ENCODE assay signal across 26 cellular contexts in genomic region chr10:130957978-130958377, GRCh38.
DNase-seq lines count a peak whose midpoint lies in the region; ATAC-seq and TF ChIP-seq lines count a peak whose summit lies in the region.
"Had no signal": no experiment of that assay in that cellular context is flagged by ENCODE, and none has a peak within 500 bp of the region (broad histone marks: within the 10 kb centered on the region; RNA-seq: fewer than 3 reads in every experiment).

No MANE protein-coding gene starts in this region.

- no peak overlapping the region for H3K27ac Mint-ChIP-seq in activated CD8-positive, alpha-beta memory T cell treated with anti-CD3 and anti-CD28 coated beads, Interleukin-2, amount 10 ng/mL, durations not matched to agents 7 days and 5 days
- H3K27ac Mint-ChIP-seq in endodermal cell: no peak overlapping the region
- H3K27ac Mint-ChIP-seq: CD14-positive monocyte; CD4-positive, alpha-beta memory T cell; CD4-positive, CD25-positive, alpha-beta regulatory T cell; CD8-positive, alpha-beta memory T cell had no signal

- H3K4me1 ChIP-seq in endodermal cell (ENCODE audit: control insufficient read depth, insufficient read depth, low read length): no peaks in the 10 kb centered on the region
- H3K4me1 ChIP-seq: BE2C had no signal

- H3K27ac ChIP-seq in endodermal cell (ENCODE audit: low read depth, low read length): no peak overlapping the region
- H3K27ac ChIP-seq: BLaER1 had no signal

- no peak for ATAC-seq in activated CD8-positive, alpha-beta memory T cell treated with anti-CD3 and anti-CD28 coated beads, Interleukin-2, amount 10 ng/mL, durations not matched to agents 7 days and 5 days
- ATAC-seq in HG03521 (IDR thresholded peaks at IDR 0.05; ENCODE audit: unreplicated experiment) (no peak), GM18498 (IDR thresholded peaks at IDR 0.05; ENCODE audit: unreplicated experiment) (no peak)
- ATAC-seq: GM12878 had no signal

- H3K36me3 Mint-ChIP-seq in activated CD8-positive, alpha-beta memory T cell treated with anti-CD3 and anti-CD28 coated beads, Interleukin-2, amount 10 ng/mL, durations not matched to agents 7 days and 5 days: no peaks in the 10 kb centered on the region
- no peaks in the 10 kb centered on the region for H3K36me3 Mint-ChIP-seq in endodermal cell (ENCODE audit: low read depth)
- H3K36me3 Mint-ChIP-seq: CD14-positive monocyte; CD4-positive, alpha-beta memory T cell; CD4-positive, CD25-positive, alpha-beta regulatory T cell; CD8-positive, alpha-beta memory T cell had no signal

- CTCF ChIA-PET in activated CD8-positive, alpha-beta memory T cell treated with anti-CD3 and anti-CD28 coated beads, Interleukin-2, amount 10 ng/mL, durations not matched to agents 7 days and 5 days (lab: Charles Lee): interaction anchor here (1.2 kb wide), 1 partner anchor 12 kb away, joined by 3 read pairs; no protein-coding TSS in a partner anchor

- H3K27me3 Mint-ChIP-seq in activated CD8-positive, alpha-beta memory T cell treated with anti-CD3 and anti-CD28 coated beads, Interleukin-2, amount 10 ng/mL, durations not matched to agents 7 days and 5 days: no peaks in the 10 kb centered on the region
- H3K27me3 Mint-ChIP-seq in endodermal cell (ENCODE audit: insufficient read depth): no peaks in the 10 kb centered on the region
- H3K27me3 Mint-ChIP-seq: CD4-positive, alpha-beta memory T cell; CD4-positive, CD25-positive, alpha-beta regulatory T cell; CD8-positive, alpha-beta memory T cell had no signal

- H3K4me3 ChIP-seq in endodermal cell (ENCODE audit: low read length): no peak overlapping the region
- H3K4me3 ChIP-seq: BLaER1, GM12878 had no signal

- no peak overlapping the region for H3K4me3 Mint-ChIP-seq in activated CD8-positive, alpha-beta memory T cell treated with anti-CD3 and anti-CD28 coated beads, Interleukin-2, amount 10 ng/mL, durations not matched to agents 7 days and 5 days
- no peak overlapping the region for H3K4me3 Mint-ChIP-seq in endodermal cell
- H3K4me3 Mint-ChIP-seq: CD14-positive monocyte; CD4-positive, alpha-beta memory T cell; CD4-positive, CD25-positive, alpha-beta regulatory T cell; CD8-positive, alpha-beta memory T cell had no signal

- H3K4me1 Mint-ChIP-seq in activated CD8-positive, alpha-beta memory T cell treated with anti-CD3 and anti-CD28 coated beads, Interleukin-2, amount 10 ng/mL, durations not matched to agents 7 days and 5 days: no peaks in the 10 kb centered on the region
- H3K4me1 Mint-ChIP-seq in endodermal cell: no peaks in the 10 kb centered on the region
- H3K4me1 Mint-ChIP-seq: CD14-positive monocyte; CD4-positive, alpha-beta memory T cell; CD4-positive, CD25-positive, alpha-beta regulatory T cell; CD8-positive, alpha-beta memory T cell had no signal

- DNase-seq in activated CD8-positive, alpha-beta memory T cell treated with anti-CD3 and anti-CD28 coated beads, Interleukin-2, amount 10 ng/mL, durations not matched to agents 7 days and 5 days: peak; percentile 15
- DNase-seq in activated CD8-positive, alpha-beta memory T cell treated with anti-CD3 and anti-CD28 coated beads, Interleukin-2, amount 50 U/mL, for 48 hours: no peak
- peak; percentile 33 for DNase-seq in endodermal cell
- peak; percentile 25 for DNase-seq in islet precursor cell
- DNase-seq in retina: peak; percentile 28
- DNase-seq in germinal center (ENCODE audit: low spot score): no peak
- DNase-seq: 8988T; ACHN; BE2C; C1 segment of cervical spinal cord; CD4-positive, alpha-beta memory T cell; CD4-positive, CD25-positive, alpha-beta regulatory T cell; CD8-positive, alpha-beta memory T cell; COR-L47; DMS 273 treated with DMSO at 0.1 percent for 48 hours; DMS153; DMS53; DMS79; DND-41; EL; GDM1 had no signal

- no peak overlapping the region for H3K9ac ChIP-seq in endodermal cell (ENCODE audit: extremely low read depth, low read length, poor library complexity, severe bottlenecking)
- H3K9ac ChIP-seq: BLaER1 had no signal

- no peaks in the 10 kb centered on the region for H3K9me3 ChIP-seq in endodermal cell (ENCODE audit: control insufficient read depth, low read length)
- H3K9me3 ChIP-seq: BE2C, BLaER1 had no signal

- no peaks in the 10 kb centered on the region for H3K36me3 ChIP-seq in endodermal cell (ENCODE audit: control insufficient read depth, insufficient read depth, low read length)
- H3K36me3 ChIP-seq: BE2C, BLaER1 had no signal

- no peak for TF ChIP-seq CTCF in endodermal cell (conservative IDR thresholded peaks at IDR 0.05)

- no peaks in the 10 kb centered on the region for H3K9me3 Mint-ChIP-seq in activated CD8-positive, alpha-beta memory T cell treated with anti-CD3 and anti-CD28 coated beads, Interleukin-2, amount 10 ng/mL, durations not matched to agents 7 days and 5 days (ENCODE audit: low read depth)
- no peaks in the 10 kb centered on the region for H3K9me3 Mint-ChIP-seq in endodermal cell

- WGBS in endodermal cell (ENCODE audit: insufficient coverage in 1 of 2, insufficient read length in 1 of 2), 2 experiments: 75 to 89% methylated on average over 5 to 7 of the region's 7 CpGs

- no peaks in the 10 kb centered on the region for H3K27me3 ChIP-seq in endodermal cell (ENCODE audit: control insufficient read depth, insufficient read depth, low read length, poor library complexity, severe bottlenecking)
- H3K27me3 ChIP-seq: BE2C, BLaER1 had no signal

Comparison
In these comparisons a context has a peak if more than half of its experiments do, and no peak if none do; other contexts are left out.
1. DNase-seq: peak in activated CD8-positive, alpha-beta memory T cell treated with anti-CD3 and anti-CD28 coated beads, Interleukin-2, amount 10 ng/mL, durations not matched to agents 7 days and 5 days (single experiment), endodermal cell (single experiment), islet precursor cell (single experiment) and retina (single experiment); none in activated CD8-positive, alpha-beta memory T cell treated with anti-CD3 and anti-CD28 coated beads, Interleukin-2, amount 50 U/mL, for 48 hours (single experiment) and germinal center (single experiment).